Comparison of ENCODE assay signal across 2 cellular contexts in genomic region chr7:121043314-121044234, GRCh38.
A peak's percentile ranks its signal among the peaks of the same experiment; 100 is the strongest.
TF ChIP-seq lines count a peak whose summit lies in the region.

No MANE protein-coding gene starts in this region.

TF ChIP-seq in IMR-90, 13 proteins besides CTCF, POLR2A, EP300 and RAD21:
- TF ChIP-seq FOS (IDR thresholded peaks at IDR 0.05; ENCODE audit: low read depth, low read length) (no peak), RCOR1 (IDR thresholded peaks at IDR 0.05; ENCODE audit: insufficient replicate concordance, low read length) (no peak), SMC3 (IDR thresholded peaks at IDR 0.05; ENCODE audit: low read depth, low read length) (no peak), MAFK (IDR thresholded peaks at IDR 0.05; ENCODE audit: low read depth, low read length) (peak; percentile 91)

TF ChIP-seq in liver, 16 proteins besides CTCF, POLR2A, EP300 and RAD21:
- TF ChIP-seq SP1 (IDR thresholded peaks at IDR 0.05) (no peak), YY1 (IDR thresholded peaks at IDR 0.05) (peak; percentile 18), HNF4A (conservative IDR thresholded peaks at IDR 0.05) (peak; percentile 24 to 27)
